1 cellular context compared by ENCODE assay signal in the genomic region with DNA sequence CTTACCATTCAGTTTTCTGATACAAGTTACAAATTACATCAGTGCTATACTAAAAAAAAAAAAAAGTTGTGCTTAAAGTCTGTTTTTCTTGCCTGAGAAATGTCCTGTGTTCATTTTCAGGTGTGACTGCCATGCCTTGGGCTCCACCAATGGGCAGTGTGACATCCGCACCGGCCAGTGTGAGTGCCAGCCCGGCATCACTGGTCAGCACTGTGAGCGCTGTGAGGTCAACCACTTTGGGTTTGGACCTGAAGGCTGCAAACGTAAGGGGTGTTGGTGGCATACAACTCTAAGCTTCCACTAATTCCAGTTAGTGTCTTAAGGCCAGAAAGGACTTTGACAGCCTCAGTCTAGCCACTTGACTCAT.
TF ChIP-seq lines count a peak whose summit lies in the region.

No MANE protein-coding gene starts in this region.

TF ChIP-seq in IMR-90, 13 proteins besides CTCF, POLR2A, EP300 and RAD21:
- TF ChIP-seq SMC3 (IDR thresholded peaks at IDR 0.05; ENCODE audit: low read depth, low read length), result no peak
- no peak for TF ChIP-seq NFE2L2 (IDR thresholded peaks at IDR 0.05; ENCODE audit: low read depth, low read length)
- no peak for TF ChIP-seq BHLHE40 (IDR thresholded peaks at IDR 0.05; ENCODE audit: low read depth, low read length)
- no peak for TF ChIP-seq RFX5 (IDR thresholded peaks at IDR 0.05; ENCODE audit: low read depth, low read length)
- no peak for TF ChIP-seq MXI1 (IDR thresholded peaks at IDR 0.05; ENCODE audit: borderline replicate concordance, low read depth, low read length)
- TF ChIP-seq FOS (IDR thresholded peaks at IDR 0.05; ENCODE audit: low read depth, low read length), result no peak
- TF ChIP-seq MAFK (IDR thresholded peaks at IDR 0.05; ENCODE audit: low read depth, low read length), result no peak
- TF ChIP-seq, protein P1, sequence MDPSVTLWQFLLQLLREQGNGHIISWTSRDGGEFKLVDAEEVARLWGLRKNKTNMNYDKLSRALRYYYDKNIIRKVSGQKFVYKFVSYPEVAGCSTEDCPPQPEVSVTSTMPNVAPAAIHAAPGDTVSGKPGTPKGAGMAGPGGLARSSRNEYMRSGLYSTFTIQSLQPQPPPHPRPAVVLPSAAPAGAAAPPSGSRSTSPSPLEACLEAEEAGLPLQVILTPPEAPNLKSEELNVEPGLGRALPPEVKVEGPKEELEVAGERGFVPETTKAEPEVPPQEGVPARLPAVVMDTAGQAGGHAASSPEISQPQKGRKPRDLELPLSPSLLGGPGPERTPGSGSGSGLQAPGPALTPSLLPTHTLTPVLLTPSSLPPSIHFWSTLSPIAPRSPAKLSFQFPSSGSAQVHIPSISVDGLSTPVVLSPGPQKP (IDR thresholded peaks at IDR 0.05; ENCODE audit: borderline replicate concordance, low read depth, low read length), result no peak
TF ChIP-seq in IMR-90: peak in this region for 0.
